ENCODE assay signal across 8 cellular contexts in the genomic region with DNA sequence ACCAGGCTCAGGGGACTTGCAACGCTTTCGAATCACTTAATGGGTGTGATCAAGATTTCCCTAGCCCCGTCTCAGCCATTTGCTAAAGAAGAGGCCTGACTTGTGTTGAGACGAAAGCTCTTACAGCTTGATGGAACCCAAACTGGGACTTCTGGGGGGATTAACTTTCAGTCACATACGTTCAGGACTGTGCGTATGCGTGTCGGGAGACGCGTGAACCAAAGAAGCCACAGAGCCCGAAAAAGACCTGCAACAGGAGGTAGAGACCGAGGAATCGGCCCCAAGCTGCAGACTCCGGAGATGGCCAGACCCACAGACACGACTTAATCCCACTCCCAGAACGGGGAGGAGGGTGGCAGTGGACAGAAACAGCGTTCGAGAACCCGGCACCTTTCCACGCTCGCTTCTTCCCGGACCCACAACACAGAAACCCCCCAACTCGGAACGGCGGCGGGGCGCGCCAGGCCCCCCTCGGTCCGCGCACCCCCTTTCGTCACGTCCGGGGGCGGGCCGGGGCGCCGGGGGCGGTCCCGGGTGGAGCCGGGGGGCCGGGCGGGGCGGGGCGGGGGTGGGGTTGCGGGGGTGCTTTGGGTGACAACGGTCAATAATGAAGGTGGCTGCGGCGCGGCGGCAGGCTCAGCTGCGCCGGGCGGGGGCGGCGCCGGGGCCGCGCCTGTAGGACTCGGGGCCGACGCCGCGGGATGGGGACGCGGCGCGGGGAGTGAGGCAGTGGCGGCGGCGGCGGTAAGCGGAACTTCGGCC. TPM values are rescaled to one million over a fixed set of nuclear protein-coding genes. Genes with fewer than 3 reads are reported as not detected.
DNase-seq lines count a peak whose midpoint lies in the region.

TSS of gene ATP11B (plus strand) at position 604 of the 762 bp plus-strand sequence. CDS start 256 bp downstream, outside the sequence.

- H2AFZ ChIP-seq in GM23248 (peak within 1 kb of the TSS; percentile 98), neuron (ENCODE audit: low read depth, low read length) (peak within 1 kb of the TSS; percentile 79)

- H3K36me3 ChIP-seq in GM23248 (ENCODE audit: low read depth) (no peaks in the 10 kb centered on the region), SJSA1 (peaks cover 9% of the 10 kb centered on the region), neuron (ENCODE audit: insufficient read depth, low read length) (no peaks in the 10 kb centered on the region)

- DNase-seq in ELR (ENCODE audit: low read depth) (peak; percentile 76), GM23248 (peak; percentile 77), Kasumi-1 (lab: John Stamatoyannopoulos, UW) (peak; percentile 69 to 76), SJSA1 (ENCODE audit: low read depth in 1 of 2, low spot score in 2 of 2) (peak; percentile 58 to 78), foreskin melanocyte (peak; percentile 61), stromal cell of bone marrow (ENCODE audit: low read depth) (peak; percentile 27)
- DNase-seq in activated naive CD4-positive, alpha-beta T cell (lab: John Stamatoyannopoulos, UW): peak; percentile 35 to 78 (median 54)

- no peaks in the 10 kb centered on the region for H3K9me2 ChIP-seq in GM23248 (ENCODE audit: insufficient read depth)

- H3K4me3 ChIP-seq in GM23248 (peak within 1 kb of the TSS; percentile 94), SJSA1 (peak within 1 kb of the TSS; percentile 99), neuron (ENCODE audit: low read length) (peak within 1 kb of the TSS; percentile 70)

- peak within 1 kb of the TSS; percentile 92 for H3K9ac ChIP-seq in GM23248

- H3K4me1 ChIP-seq in GM23248 (ENCODE audit: insufficient read depth): peaks cover 13% of the 10 kb centered on the region
- H3K4me1 ChIP-seq in SJSA1 (replicated peaks): peaks cover 11% of the 10 kb centered on the region
- H3K4me1 ChIP-seq in neuron (ENCODE audit: insufficient read depth, low read length): peaks cover 10% of the 10 kb centered on the region

- H3K4me2 ChIP-seq in GM23248 (ENCODE audit: unreplicated experiment): peak within 1 kb of the TSS; percentile 97

- H3K9me3 ChIP-seq in GM23248 (ENCODE audit: low read depth): no peaks in the 10 kb centered on the region
- peaks cover 4% of the 10 kb centered on the region; the same call in 1 of the 2 replicates for H3K9me3 ChIP-seq in SJSA1 (replicated peaks)
- H3K9me3 ChIP-seq in neuron (ENCODE audit: low read length): no peaks in the 10 kb centered on the region

- peak within 1 kb of the TSS; percentile 77 for H3K27ac ChIP-seq in GM23248
- H3K27ac ChIP-seq in SJSA1: peak within 1 kb of the TSS; percentile 78

- H3F3A ChIP-seq in GM23248 (ENCODE audit: insufficient read depth): peaks cover 22% of the 10 kb centered on the region; the same call in 1 of the 2 replicates

- H3K79me2 ChIP-seq in GM23248 (ENCODE audit: insufficient read depth): peaks cover 43% of the 10 kb centered on the region

- H4K20me1 ChIP-seq in GM23248 (ENCODE audit: insufficient read depth): no peaks in the 10 kb centered on the region

- WGBS in GM23248 (ENCODE audit: low coverage in 1 of 2, low lambda C conversion rate in 2 of 2, missing lambda C conversion rate in 2 of 2), 2 experiments: 2% methylated on average over 29 to 69 of the region's 74 CpGs

- no peaks in the 10 kb centered on the region for H3K27me3 ChIP-seq in GM23248 (replicated peaks; ENCODE audit: insufficient read depth)
- H3K27me3 ChIP-seq in SJSA1 (replicated peaks): peaks cover 9% of the 10 kb centered on the region; the same call in 1 of the 2 replicates
- peaks cover 17% of the 10 kb centered on the region for H3K27me3 ChIP-seq in neuron (ENCODE audit: insufficient read depth, low read length)

- in situ Hi-C loops in GM23248 (cut with MboI): no loop called here

RNA-seq across cellular contexts. Expression of gene ATP11B, which starts in this region (rescaled TPM):
- 68.1 and 73.5 TPM in 2 replicates for total RNA-seq in GM23248 (2014; rRNA removed; shearing (Covaris generic))
- 24.0 and 25.5 TPM in 2 replicates for polyA plus RNA-seq in GM23248 (2016; fragmentation: Nextera tagmentation; extraction: Ambion mirVana)
- total RNA-seq in SJSA1 (2014; rRNA removed; shearing (Covaris generic)): 36.7 and 50.8 TPM in 2 replicates

Comparison
In these comparisons a context has a peak if more than half of its experiments do, and no peak if none do; other contexts are left out.
1. Peak in every context shown above with its lines: DNase-seq, H3K4me3 ChIP-seq and H3K27ac ChIP-seq.
2. DNase-seq: peak in every context shown above with its lines; median percentile 77 in GM23248; 76 in ELR; 72 in Kasumi-1; 68 in SJSA1; 61 in foreskin melanocyte; 54 in activated naive CD4-positive, alpha-beta T cell; 27 in stromal cell of bone marrow.